In the genomic region with DNA sequence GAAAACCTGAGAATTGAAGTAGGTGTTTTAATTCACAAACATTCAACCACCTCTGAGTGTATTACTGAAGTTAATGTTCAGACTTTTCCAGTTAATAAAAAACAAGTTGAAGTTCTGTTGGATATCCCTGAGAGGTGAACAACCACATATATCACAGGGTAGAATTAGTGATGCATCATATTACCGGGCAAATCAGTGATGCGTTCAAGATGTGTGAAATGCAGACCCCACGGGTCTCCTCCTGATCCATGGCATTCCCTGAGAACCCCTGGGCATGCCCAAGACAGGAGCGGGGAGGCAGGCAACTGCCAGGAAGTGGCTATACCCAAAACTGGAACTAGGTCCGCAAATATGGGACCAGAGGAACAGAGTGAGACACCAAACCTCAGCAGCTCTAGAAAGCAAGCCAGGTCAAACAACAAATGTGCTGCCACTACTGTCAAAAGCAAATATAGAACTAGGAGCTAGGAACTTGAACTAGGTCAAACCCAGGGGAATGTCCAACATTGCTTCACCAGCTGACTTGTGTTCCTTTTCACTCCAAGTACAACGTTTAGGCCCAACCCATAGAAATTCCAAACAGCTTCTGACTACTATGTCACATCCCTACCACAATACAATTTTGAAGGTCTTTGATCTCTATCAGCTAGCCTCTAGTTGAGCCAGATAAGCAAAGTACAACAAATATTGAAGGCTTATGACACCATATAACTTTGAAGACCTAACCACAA, we compare ENCODE assay signal across 1 cellular context.
TF ChIP-seq lines count a peak whose summit lies in the region.

No MANE protein-coding gene starts in this region.

TF ChIP-seq in HepG2, 621 proteins besides CTCF, POLR2A, EP300 and RAD21 (continued from another document and continues in another):
- no peak for TF ChIP-seq HNF1A (IDR thresholded peaks at IDR 0.05; ENCODE audit: low read depth)
- peak; percentile 82 for TF ChIP-seq HNF1A (CRISPR knock-in tag; IDR thresholded peaks at IDR 0.05; ENCODE audit: borderline replicate concordance)
- peak; percentile 25; the same call in 1 of the 2 replicates for TF ChIP-seq ONECUT2 (CRISPR knock-in tag; IDR thresholded peaks at IDR 0.05)
- no peak for TF ChIP-seq NFE2L2 (IDR thresholded peaks at IDR 0.05; ENCODE audit: low read length)
- TF ChIP-seq ZNF737 (CRISPR knock-in tag; IDR thresholded peaks at IDR 0.05; ENCODE audit: borderline replicate concordance), result no peak
- TF ChIP-seq REL (CRISPR knock-in tag; conservative IDR thresholded peaks at IDR 0.05), result no peak
- TF ChIP-seq KAT8 (CRISPR knock-in tag; IDR thresholded peaks at IDR 0.05), result peak; percentile 41; the same call in 1 of the 2 replicates
- TF ChIP-seq ZNF501 (CRISPR knock-in tag; IDR thresholded peaks at IDR 0.05), result no peak
- no peak for TF ChIP-seq STAG1 (CRISPR knock-in tag; IDR thresholded peaks at IDR 0.05)
- peak; percentile 72 for TF ChIP-seq HDAC1 (CRISPR knock-in tag; IDR thresholded peaks at IDR 0.05)
- TF ChIP-seq KDM2A (CRISPR knock-in tag; IDR thresholded peaks at IDR 0.05; ENCODE audit: borderline replicate concordance, low read depth), result 0 out of 2 replicates have a peak, but pooled peaks have one; percentile 32
- TF ChIP-seq PPARG (CRISPR knock-in tag; conservative IDR thresholded peaks at IDR 0.05), result no peak
- TF ChIP-seq ZSCAN30 (CRISPR knock-in tag; IDR thresholded peaks at IDR 0.05), result no peak
- peak; percentile 92 for TF ChIP-seq GFI1 (CRISPR knock-in tag; IDR thresholded peaks at IDR 0.05; ENCODE audit: borderline replicate concordance)
- TF ChIP-seq, protein P1, sequence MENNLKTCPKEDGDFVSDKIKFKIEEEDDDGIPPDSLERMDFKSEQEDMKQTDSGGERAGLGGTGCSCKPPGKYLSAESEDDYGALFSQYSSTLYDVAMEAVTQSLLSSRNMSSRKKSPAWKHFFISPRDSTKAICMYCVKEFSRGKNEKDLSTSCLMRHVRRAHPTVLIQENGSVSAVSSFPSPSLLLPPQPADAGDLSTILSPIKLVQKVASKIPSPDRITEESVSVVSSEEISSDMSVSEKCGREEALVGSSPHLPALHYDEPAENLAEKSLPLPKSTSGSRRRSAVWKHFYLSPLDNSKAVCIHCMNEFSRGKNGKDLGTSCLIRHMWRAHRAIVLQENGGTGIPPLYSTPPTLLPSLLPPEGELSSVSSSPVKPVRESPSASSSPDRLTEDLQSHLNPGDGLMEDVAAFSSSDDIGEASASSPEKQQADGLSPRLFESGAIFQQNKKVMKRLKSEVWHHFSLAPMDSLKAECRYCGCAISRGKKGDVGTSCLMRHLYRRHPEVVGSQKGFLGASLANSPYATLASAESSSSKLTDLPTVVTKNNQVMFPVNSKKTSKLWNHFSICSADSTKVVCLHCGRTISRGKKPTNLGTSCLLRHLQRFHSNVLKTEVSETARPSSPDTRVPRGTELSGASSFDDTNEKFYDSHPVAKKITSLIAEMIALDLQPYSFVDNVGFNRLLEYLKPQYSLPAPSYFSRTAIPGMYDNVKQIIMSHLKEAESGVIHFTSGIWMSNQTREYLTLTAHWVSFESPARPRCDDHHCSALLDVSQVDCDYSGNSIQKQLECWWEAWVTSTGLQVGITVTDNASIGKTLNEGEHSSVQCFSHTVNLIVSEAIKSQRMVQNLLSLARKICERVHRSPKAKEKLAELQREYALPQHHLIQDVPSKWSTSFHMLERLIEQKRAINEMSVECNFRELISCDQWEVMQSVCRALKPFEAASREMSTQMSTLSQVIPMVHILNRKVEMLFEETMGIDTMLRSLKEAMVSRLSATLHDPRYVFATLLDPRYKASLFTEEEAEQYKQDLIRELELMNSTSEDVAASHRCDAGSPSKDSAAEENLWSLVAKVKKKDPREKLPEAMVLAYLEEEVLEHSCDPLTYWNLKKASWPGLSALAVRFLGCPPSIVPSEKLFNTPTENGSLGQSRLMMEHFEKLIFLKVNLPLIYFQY (CRISPR knock-in tag; IDR thresholded peaks at IDR 0.05; ENCODE audit: borderline replicate concordance), result peak; percentile 38; the same call in 1 of the 2 replicates
- TF ChIP-seq, protein P2, sequence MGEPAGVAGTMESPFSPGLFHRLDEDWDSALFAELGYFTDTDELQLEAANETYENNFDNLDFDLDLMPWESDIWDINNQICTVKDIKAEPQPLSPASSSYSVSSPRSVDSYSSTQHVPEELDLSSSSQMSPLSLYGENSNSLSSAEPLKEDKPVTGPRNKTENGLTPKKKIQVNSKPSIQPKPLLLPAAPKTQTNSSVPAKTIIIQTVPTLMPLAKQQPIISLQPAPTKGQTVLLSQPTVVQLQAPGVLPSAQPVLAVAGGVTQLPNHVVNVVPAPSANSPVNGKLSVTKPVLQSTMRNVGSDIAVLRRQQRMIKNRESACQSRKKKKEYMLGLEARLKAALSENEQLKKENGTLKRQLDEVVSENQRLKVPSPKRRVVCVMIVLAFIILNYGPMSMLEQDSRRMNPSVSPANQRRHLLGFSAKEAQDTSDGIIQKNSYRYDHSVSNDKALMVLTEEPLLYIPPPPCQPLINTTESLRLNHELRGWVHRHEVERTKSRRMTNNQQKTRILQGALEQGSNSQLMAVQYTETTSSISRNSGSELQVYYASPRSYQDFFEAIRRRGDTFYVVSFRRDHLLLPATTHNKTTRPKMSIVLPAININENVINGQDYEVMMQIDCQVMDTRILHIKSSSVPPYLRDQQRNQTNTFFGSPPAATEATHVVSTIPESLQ (CRISPR knock-in tag; conservative IDR thresholded peaks at IDR 0.05), result no peak
- TF ChIP-seq ZSCAN31 (CRISPR knock-in tag; IDR thresholded peaks at IDR 0.05; ENCODE audit: low read depth), result 0 out of 2 replicates have a peak, but pooled peaks have one; percentile 41
- peak; percentile 96 for TF ChIP-seq IKZF5 (CRISPR knock-in tag; IDR thresholded peaks at IDR 0.05)
- TF ChIP-seq, protein P3, sequence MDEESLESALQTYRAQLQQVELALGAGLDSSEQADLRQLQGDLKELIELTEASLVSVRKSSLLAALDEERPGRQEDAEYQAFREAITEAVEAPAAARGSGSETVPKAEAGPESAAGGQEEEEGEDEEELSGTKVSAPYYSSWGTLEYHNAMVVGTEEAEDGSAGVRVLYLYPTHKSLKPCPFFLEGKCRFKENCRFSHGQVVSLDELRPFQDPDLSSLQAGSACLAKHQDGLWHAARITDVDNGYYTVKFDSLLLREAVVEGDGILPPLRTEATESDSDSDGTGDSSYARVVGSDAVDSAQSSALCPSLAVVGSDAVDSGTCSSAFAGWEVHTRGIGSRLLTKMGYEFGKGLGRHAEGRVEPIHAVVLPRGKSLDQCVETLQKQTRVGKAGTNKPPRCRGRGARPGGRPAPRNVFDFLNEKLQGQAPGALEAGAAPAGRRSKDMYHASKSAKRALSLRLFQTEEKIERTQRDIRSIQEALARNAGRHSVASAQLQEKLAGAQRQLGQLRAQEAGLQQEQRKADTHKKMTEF (CRISPR knock-in tag; IDR thresholded peaks at IDR 0.05), result peak; percentile 76
- no peak for TF ChIP-seq TCF12 (IDR thresholded peaks at IDR 0.05)
- TF ChIP-seq TCF12 (CRISPR knock-in tag; IDR thresholded peaks at IDR 0.05), result peak; percentile 65; the same call in 1 of the 2 replicates
- peak; percentile 47; the same call in 1 of the 2 replicates for TF ChIP-seq HOXA3 (CRISPR knock-in tag; IDR thresholded peaks at IDR 0.05)
- 0 out of 2 replicates have a peak, but pooled peaks have one; percentile 62 for TF ChIP-seq TGIF2 (CRISPR knock-in tag; IDR thresholded peaks at IDR 0.05)
- TF ChIP-seq FOSL2 (CRISPR knock-in tag; IDR thresholded peaks at IDR 0.05), result peak; percentile 63
- TF ChIP-seq ETV5 (CRISPR knock-in tag; IDR thresholded peaks at IDR 0.05; ENCODE audit: borderline replicate concordance), result peak; percentile 31; the same call in 1 of the 2 replicates
- TF ChIP-seq ZNF296 (CRISPR knock-in tag; conservative IDR thresholded peaks at IDR 0.05), result no peak
- TF ChIP-seq NFYB (CRISPR knock-in tag; IDR thresholded peaks at IDR 0.05), result no peak
- TF ChIP-seq JUN (CRISPR knock-in tag; IDR thresholded peaks at IDR 0.05), result no peak
- TF ChIP-seq ASH2L (IDR thresholded peaks at IDR 0.05; ENCODE audit: insufficient read length, low read depth, low read length), result peak; percentile 47
- TF ChIP-seq MAFF (IDR thresholded peaks at IDR 0.05; ENCODE audit: low read depth, low read length), result 0 out of 2 replicates have a peak, but pooled peaks have one; percentile 2
- TF ChIP-seq ZEB1 (IDR thresholded peaks at IDR 0.05; ENCODE audit: insufficient replicate concordance, low read depth), result no peak
- TF ChIP-seq ATF2 (CRISPR knock-in tag; IDR thresholded peaks at IDR 0.05), result 0 out of 2 replicates have a peak, but pooled peaks have one; percentile 23
- TF ChIP-seq TBX3 (IDR thresholded peaks at IDR 0.05; ENCODE audit: borderline replicate concordance), result peak; percentile 96
- TF ChIP-seq ZNF7 (CRISPR knock-in tag; IDR thresholded peaks at IDR 0.05), result peak; percentile 94
- TF ChIP-seq IKZF4 (CRISPR knock-in tag; IDR thresholded peaks at IDR 0.05; ENCODE audit: borderline replicate concordance, low read depth, not compliant biosample characterization), result no peak
- peak; percentile 78 for TF ChIP-seq MEIS1 (CRISPR knock-in tag; IDR thresholded peaks at IDR 0.05; ENCODE audit: borderline replicate concordance)
- peak; percentile 32; the same call in 1 of the 2 replicates for TF ChIP-seq ZNF770 (CRISPR knock-in tag; IDR thresholded peaks at IDR 0.05)
- peak; percentile 71 for TF ChIP-seq MED1 (CRISPR knock-in tag; IDR thresholded peaks at IDR 0.05)
- no peak; the same call in 1 of the 2 replicates for TF ChIP-seq SPEN (CRISPR knock-in tag; IDR thresholded peaks at IDR 0.05; ENCODE audit: low read depth)
- peak; percentile 60; the same call in 1 of the 2 replicates for TF ChIP-seq ZBTB26 (CRISPR knock-in tag; IDR thresholded peaks at IDR 0.05; ENCODE audit: borderline replicate concordance)
- peak; percentile 89 for TF ChIP-seq FOXJ3 (CRISPR knock-in tag; IDR thresholded peaks at IDR 0.05; ENCODE audit: borderline replicate concordance)
